ENCODE assay signal across 8 cellular contexts in genomic region chr19:29212614-29213573, GRCh38. TPM values are rescaled to one million over a fixed set of nuclear protein-coding genes. Genes with fewer than 3 reads are reported as not detected.
DNase-seq lines count a peak whose midpoint lies in the region; ATAC-seq, FAIRE-seq and TF ChIP-seq lines count a peak whose summit lies in the region.

Gene UQCRFS1, minus strand, starts transcription at chr19:29213151. Its CDS starts 33 bp downstream, at chr19:29213118.

- H3K9me3 ChIP-seq in ascending aorta: no peaks in the 10 kb centered on the region
- H3K9me3 ChIP-seq in right cardiac atrium (ENCODE audit: control insufficient read depth, low read length): no peaks in the 10 kb centered on the region

- H3K4me1 Mint-ChIP-seq in T-helper 2 cell treated with Interferon-gamma antibody and Interleukin-4, amounts not matched to agents 5 μg/mL and 100 μg/mL, for 36 hours (ENCODE audit: low read depth): peaks cover 34% of the 10 kb centered on the region

- peaks cover 7% of the 10 kb centered on the region for H3K9me3 Mint-ChIP-seq in T-helper 2 cell treated with Interferon-gamma antibody and Interleukin-4, amounts not matched to agents 5 μg/mL and 100 μg/mL, for 36 hours

- H3K4me1 ChIP-seq in ascending aorta (peaks cover 0 to 5% of the 10 kb centered on the region in 2 donors), right cardiac atrium (ENCODE audit: control insufficient read depth, insufficient read depth, low read length) (no peaks in the 10 kb centered on the region)

- H3K27me3 Mint-ChIP-seq in T-helper 2 cell treated with Interferon-gamma antibody and Interleukin-4, amounts not matched to agents 5 μg/mL and 100 μg/mL, for 36 hours (ENCODE audit: low read depth): no peaks in the 10 kb centered on the region

- H3K27ac ChIP-seq in ascending aorta: peak within 1 kb of the TSS; percentile 86 to 92
- H3K27ac ChIP-seq in right cardiac atrium (ENCODE audit: low read length): peak within 1 kb of the TSS; percentile 79

- H3K4me3 ChIP-seq in ascending aorta: peak within 1 kb of the TSS; percentile 70 to 92
- H3K4me3 ChIP-seq in right cardiac atrium (ENCODE audit: low read length): peak within 1 kb of the TSS; percentile 85

- ATAC-seq in GM18508 (IDR thresholded peaks at IDR 0.05; ENCODE audit: insufficient read depth, unreplicated experiment) (peak; percentile 88), HG02981 (IDR thresholded peaks at IDR 0.05; ENCODE audit: unreplicated experiment) (peak; percentile 97), right cardiac atrium (peak; percentile 99)

- no peaks in the 10 kb centered on the region for H3K36me3 ChIP-seq in ascending aorta

- H3K36me3 Mint-ChIP-seq in T-helper 2 cell treated with Interferon-gamma antibody and Interleukin-4, amounts not matched to agents 5 μg/mL and 100 μg/mL, for 36 hours (ENCODE audit: low read depth): peaks cover 34% of the 10 kb centered on the region

- intact Hi-C loops in ascending aorta (cut with DNase I): loop anchor here (2.0 to 10.0 kb wide), 2 partner anchors 392 to 504 kb away; partner anchors contain the start of gene POP4
- intact Hi-C loops in right cardiac atrium (cut with DNase I): no loop called here

- H3K27me3 ChIP-seq in ascending aorta (no peaks in the 10 kb centered on the region), right cardiac atrium (ENCODE audit: control insufficient read depth, insufficient read depth) (no peaks in the 10 kb centered on the region)

- WGBS in right cardiac atrium: under 1% methylated on average over 88 of the region's 96 CpGs

- FAIRE-seq in urothelium cell line (lab: Jason Lieb, UNC): peak; percentile 99

- DNase-seq in NCI-H2029 (lab: John Stamatoyannopoulos, UW) (peak; percentile 94), ascending aorta (ENCODE audit: low spot score in 2 of 2) (peak; percentile 73 to 96), right cardiac atrium (peak; percentile 96 to 98 (median 98)), pulmonary artery endothelial cell (ENCODE audit: low read depth, low spot score) (peak; percentile 68), urothelium cell line (ENCODE audit: low spot score) (peak; percentile 99)
- peak; percentile 97 for DNase-seq in T-helper 2 cell treated with Interferon-gamma antibody and Interleukin-4, amounts not matched to agents 5 μg/mL and 100 μg/mL, for 36 hours (ENCODE audit: low spot score)

- no peak for TF ChIP-seq CTCF in ascending aorta (IDR thresholded peaks at IDR 0.05)

- peak within 1 kb of the TSS; percentile 94 for H3K27ac Mint-ChIP-seq in T-helper 2 cell treated with Interferon-gamma antibody and Interleukin-4, amounts not matched to agents 5 μg/mL and 100 μg/mL, for 36 hours

- peak within 1 kb of the TSS; percentile 93 for H3K4me3 Mint-ChIP-seq in T-helper 2 cell treated with Interferon-gamma antibody and Interleukin-4, amounts not matched to agents 5 μg/mL and 100 μg/mL, for 36 hours

RNA-seq across cellular contexts. Expression of gene UQCRFS1, which starts in this region (rescaled TPM):
- total RNA-seq in ascending aorta (21.4 TPM), right cardiac atrium (100 to 1,000 TPM; 107 to 131 (median 123) TPM), pulmonary artery endothelial cell (34.3 and 41.3 TPM in 2 replicates)
- 143 TPM for polyA plus RNA-seq in right cardiac atrium

Comparison
In these comparisons a context has a peak if more than half of its experiments do, and no peak if none do; other contexts are left out.
1. Peak in every context shown above with its lines: DNase-seq, ATAC-seq, H3K4me3 ChIP-seq and H3K27ac ChIP-seq.